Comparison of ENCODE assay signal across 8 cellular contexts in genomic region chr12:107404981-107405380, GRCh38.
A peak's percentile ranks its signal among the peaks of the same experiment; 100 is the strongest.
DNase-seq lines count a peak whose midpoint lies in the region; ATAC-seq, FAIRE-seq and TF ChIP-seq lines count a peak whose summit lies in the region.

No MANE protein-coding gene starts in this region.

- ATAC-seq in body of pancreas (peak; percentile 27), GM19397 (IDR thresholded peaks at IDR 0.05; ENCODE audit: unreplicated experiment) (no peak)
- ATAC-seq in natural killer cell treated with Interleukin-12 subunit alpha and Interleukin-12 subunit beta and Interleukin-15 and Interleukin-18, amount 100 ng/mL, for 72 hours, result peak; percentile 55 to 70

- H3K36me3 ChIP-seq in body of pancreas (replicated peaks in 1 of 2; ENCODE audit: insufficient read depth in 1 of 2, low read depth in 2 of 2), result no peaks in the 10 kb centered on the region

- H3K27ac ChIP-seq in body of pancreas, result no peak overlapping the region

- H3K9me3 Mint-ChIP-seq in natural killer cell treated with Interleukin-12 subunit alpha and Interleukin-12 subunit beta and Interleukin-15 and Interleukin-18, amount 100 ng/mL, for 72 hours, result no peaks in the 10 kb centered on the region

- TF ChIP-seq POLR2A in body of pancreas (IDR thresholded peaks at IDR 0.05), result no peak

- H3K4me1 ChIP-seq in body of pancreas, result no peaks in the 10 kb centered on the region

- TF ChIP-seq CTCF in body of pancreas (IDR thresholded peaks at IDR 0.05), result peak in 2 of 7 experiments; percentile 6 to 18

- intact Hi-C loops in body of pancreas (cut with DNase I), result no loop called here

- peak; percentile 44 for FAIRE-seq in GM19239 (lab: Jason Lieb, UNC)

- no peak overlapping the region for H3K4me3 ChIP-seq in body of pancreas

- H3K9me3 ChIP-seq in body of pancreas, result no peaks in the 10 kb centered on the region

- H3K4me1 Mint-ChIP-seq in natural killer cell treated with Interleukin-12 subunit alpha and Interleukin-12 subunit beta and Interleukin-15 and Interleukin-18, amount 100 ng/mL, for 72 hours (ENCODE audit: low read depth in 2 of 2), result peaks cover 20 to 22% of the 10 kb centered on the region in 2 donors

- H3K4me3 Mint-ChIP-seq in natural killer cell treated with Interleukin-12 subunit alpha and Interleukin-12 subunit beta and Interleukin-15 and Interleukin-18, amount 100 ng/mL, for 72 hours, result no peak overlapping the region

- no peaks in the 10 kb centered on the region for H3K27me3 ChIP-seq in body of pancreas

- H3K27ac Mint-ChIP-seq in natural killer cell treated with Interleukin-12 subunit alpha and Interleukin-12 subunit beta and Interleukin-15 and Interleukin-18, amount 100 ng/mL, for 72 hours, result peak overlapping the region in 1 of 2 donors; percentile 37

- H3K27me3 Mint-ChIP-seq in natural killer cell treated with Interleukin-12 subunit alpha and Interleukin-12 subunit beta and Interleukin-15 and Interleukin-18, amount 100 ng/mL, for 72 hours, result no peaks in the 10 kb centered on the region

- peak; percentile 33 for DNase-seq in CD1c-positive myeloid dendritic cell (ENCODE audit: extremely low spot score)
- DNase-seq in GM19239 (ENCODE audit: insufficient read length, low spot score), result no peak
- peak; percentile 83 for DNase-seq in NCI-H82 (lab: John Stamatoyannopoulos, UW)
- peak in 1 of 4 donors; percentile 12 for DNase-seq in body of pancreas
- DNase-seq in natural killer cell treated with Interleukin-12 subunit alpha and Interleukin-12 subunit beta and Interleukin-15 and Interleukin-18, amount 100 ng/mL, for 72 hours (ENCODE audit: low spot score), result peak; percentile 63
- no peak for DNase-seq in C1 segment of cervical spinal cord (lab: John Stamatoyannopoulos, UW)
- no peak for DNase-seq in hypothalamus (lab: John Stamatoyannopoulos, UW)

- no peaks in the 10 kb centered on the region for H3K36me3 Mint-ChIP-seq in natural killer cell treated with Interleukin-12 subunit alpha and Interleukin-12 subunit beta and Interleukin-15 and Interleukin-18, amount 100 ng/mL, for 72 hours

- 39 to 53% methylated on average over 3 to 4 of the region's 4 CpGs for WGBS in body of pancreas, 2 donors

Comparison
In these comparisons a context has a peak if more than half of its experiments do, and no peak if none do; other contexts are left out.
1. DNase-seq: peak in CD1c-positive myeloid dendritic cell (single experiment), NCI-H82 (single experiment) and natural killer cell treated with Interleukin-12 subunit alpha and Interleukin-12 subunit beta and Interleukin-15 and Interleukin-18, amount 100 ng/mL, for 72 hours (single experiment); none in GM19239 (single experiment), C1 segment of cervical spinal cord (0 of 14) and hypothalamus (0 of 51).